Comparison of ENCODE assay signal across 1 cellular context in genomic region chr15:90513893-90514292, GRCh38.
TF ChIP-seq lines count a peak whose summit lies in the region.

No MANE protein-coding gene starts in this region.

TF ChIP-seq in HEK293, 187 proteins besides CTCF, POLR2A, EP300 and RAD21 (continued from another document):
- TF ChIP-seq, protein P1, sequence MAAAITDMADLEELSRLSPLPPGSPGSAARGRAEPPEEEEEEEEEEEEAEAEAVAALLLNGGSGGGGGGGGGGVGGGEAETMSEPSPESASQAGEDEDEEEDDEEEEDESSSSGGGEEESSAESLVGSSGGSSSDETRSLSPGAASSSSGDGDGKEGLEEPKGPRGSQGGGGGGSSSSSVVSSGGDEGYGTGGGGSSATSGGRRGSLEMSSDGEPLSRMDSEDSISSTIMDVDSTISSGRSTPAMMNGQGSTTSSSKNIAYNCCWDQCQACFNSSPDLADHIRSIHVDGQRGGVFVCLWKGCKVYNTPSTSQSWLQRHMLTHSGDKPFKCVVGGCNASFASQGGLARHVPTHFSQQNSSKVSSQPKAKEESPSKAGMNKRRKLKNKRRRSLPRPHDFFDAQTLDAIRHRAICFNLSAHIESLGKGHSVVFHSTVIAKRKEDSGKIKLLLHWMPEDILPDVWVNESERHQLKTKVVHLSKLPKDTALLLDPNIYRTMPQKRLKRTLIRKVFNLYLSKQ (tag by site-specific recombination; IDR thresholded peaks at IDR 0.05; ENCODE audit: borderline replicate concordance), result 0 out of 2 replicates have a peak, but pooled peaks have one; percentile 27
- peak; percentile 88 for TF ChIP-seq ZNF140 (tag by site-specific recombination; IDR thresholded peaks at IDR 0.05)
- TF ChIP-seq ZNF510 (tag by site-specific recombination; IDR thresholded peaks at IDR 0.05; ENCODE audit: insufficient replicate concordance), result peak; percentile 72
- 0 out of 2 replicates have a peak, but pooled peaks have one; percentile 30 for TF ChIP-seq ZBTB21 (tag by site-specific recombination; IDR thresholded peaks at IDR 0.05)
- peak; percentile 85 for TF ChIP-seq ZBTB11 (tag by site-specific recombination; conservative IDR thresholded peaks at IDR 0.05; ENCODE audit: low read depth)
- TF ChIP-seq ZNF514 (tag by site-specific recombination; IDR thresholded peaks at IDR 0.05), result peak; percentile 71; the same call in 1 of the 2 replicates
- TF ChIP-seq ZNF560 (tag by site-specific recombination; IDR thresholded peaks at IDR 0.05; ENCODE audit: borderline replicate concordance), result peak; percentile 78
- peak; percentile 76; the same call in 1 of the 2 replicates for TF ChIP-seq REST (tag by site-specific recombination; IDR thresholded peaks at IDR 0.05)
- TF ChIP-seq ZBTB1 (tag by site-specific recombination; IDR thresholded peaks at IDR 0.05), result 0 out of 2 replicates have a peak, but pooled peaks have one; percentile 22
- peak; percentile 77 for TF ChIP-seq ZFP37 (tag by site-specific recombination; IDR thresholded peaks at IDR 0.05)
- TF ChIP-seq ZNF138 (tag by site-specific recombination; IDR thresholded peaks at IDR 0.05; ENCODE audit: borderline replicate concordance), result 0 out of 2 replicates have a peak, but pooled peaks have one; percentile 51
- TF ChIP-seq ZNF629 (tag by site-specific recombination; IDR thresholded peaks at IDR 0.05), result peak; percentile 58
- peak; percentile 69; the same call in 1 of the 2 replicates for TF ChIP-seq ZNF266 (tag by site-specific recombination; IDR thresholded peaks at IDR 0.05; ENCODE audit: low read depth)
- peak; percentile 45; the same call in 1 of the 2 replicates for TF ChIP-seq MYNN (tag by site-specific recombination; IDR thresholded peaks at IDR 0.05; ENCODE audit: borderline replicate concordance)
- TF ChIP-seq ZNF394 (tag by site-specific recombination; IDR thresholded peaks at IDR 0.05; ENCODE audit: borderline replicate concordance), result peak; percentile 96
- TF ChIP-seq ZNF426 (tag by site-specific recombination; IDR thresholded peaks at IDR 0.05), result peak; percentile 93
- TF ChIP-seq ZNF19 (tag by site-specific recombination; IDR thresholded peaks at IDR 0.05; ENCODE audit: low read depth), result 0 out of 2 replicates have a peak, but pooled peaks have one; percentile 35
- peak; percentile 92 for TF ChIP-seq ZNF518A (tag by site-specific recombination; conservative IDR thresholded peaks at IDR 0.05; ENCODE audit: low read depth)
- TF ChIP-seq ZXDB (tag by site-specific recombination; IDR thresholded peaks at IDR 0.05), result peak; percentile 79; the same call in 1 of the 2 replicates
- peak; percentile 51; the same call in 1 of the 2 replicates for TF ChIP-seq ZNF121 (tag by site-specific recombination; IDR thresholded peaks at IDR 0.05)
- TF ChIP-seq ZNF404 (tag by site-specific recombination; IDR thresholded peaks at IDR 0.05), result 0 out of 2 replicates have a peak, but pooled peaks have one; percentile 17
- TF ChIP-seq ZNF292 (tag by site-specific recombination; IDR thresholded peaks at IDR 0.05; ENCODE audit: borderline replicate concordance, low read depth), result peak; percentile 71; the same call in 1 of the 2 replicates
